Comparison of ENCODE assay signal across 24 cellular contexts in genomic region chr13:19362946-19363510, GRCh38.
"Had no signal": no experiment of that assay in that cellular context is flagged by ENCODE, and none has a peak within 500 bp of the region (broad histone marks: within the 10 kb centered on the region; RNA-seq: fewer than 3 reads in every experiment).

No MANE protein-coding gene starts in this region.

- H3K4me1 ChIP-seq: heart right ventricle, pancreas, psoas muscle, right atrium auricular region, tibial artery had no signal

- H3K9me3 ChIP-seq: heart right ventricle, pancreas, psoas muscle, right atrium auricular region, tibial artery had no signal

- H3K36me3 ChIP-seq: heart right ventricle, pancreas, right atrium auricular region, tibial artery had no signal

- ATAC-seq: activated CD4-positive, CD25-positive, alpha-beta regulatory T cell treated with anti-CD3 and anti-CD28 coated beads, Interleukin-2, amount 50 U/mL, for 24 hours; activated CD8-positive, alpha-beta memory T cell treated with anti-CD3 and anti-CD28 coated beads, Interleukin-2, amount 10 ng/mL, durations not matched to agents 7 days and 5 days; activated CD8-positive, alpha-beta T cell treated with anti-CD3 and anti-CD28 coated beads for 36 hours; heart right ventricle; left cardiac atrium; pancreas; psoas muscle; stimulated activated naive CD8-positive, alpha-beta T cell treated with anti-CD3 and anti-CD28 coated beads, Interleukin-15, Interleukin-2, amounts not matched to agents 100 U/mL and 50 U/mL, for 24 hours had no signal

- DNase-seq: activated CD4-positive, alpha-beta T cell treated with anti-CD3 and anti-CD28 coated beads, Interleukin-2, amount 10 ng/mL, durations not matched to agents 24 days and 14 days; activated CD8-positive, alpha-beta memory T cell treated with anti-CD3 and anti-CD28 coated beads, Interleukin-2, amount 10 ng/mL, durations not matched to agents 7 days and 5 days; activated CD8-positive, alpha-beta T cell treated with anti-CD3 and anti-CD28 coated beads for 36 hours; activated effector memory CD4-positive, alpha-beta T cell treated with anti-CD3 and anti-CD28 coated beads, Interleukin-2, amount 50 U/mL, for 16 hours; activated naive CD4-positive, alpha-beta T cell treated with anti-CD3 and anti-CD28 coated beads, Interleukin-2, amount 10 ng/mL, durations not matched to agents 7 days and 5 days; activated T-cell treated with anti-CD3 and anti-CD28 coated beads for 4 hours; amygdala; cerebellar nuclear complex; cortex of kidney; heart right ventricle; islet precursor cell; left cardiac atrium; mesenchymal stem cell; nephron progenitor cell; pancreas; psoas muscle; stimulated activated CD4-positive, alpha-beta T cell treated with anti-CD3 and anti-CD28 coated beads, Interleukin-4, amount 100 ng/mL, for 24 hours; stimulated activated naive CD8-positive, alpha-beta T cell treated with anti-CD3 and anti-CD28 coated beads, Interleukin-15, Interleukin-2, amounts not matched to agents 100 U/mL and 50 U/mL, for 24 hours; substantia nigra; tibial artery had no signal

- H3K27ac ChIP-seq: epithelial cell of prostate, heart right ventricle, pancreas, psoas muscle, right atrium auricular region, tibial artery, VCaP had no signal

- H3K27me3 ChIP-seq: heart right ventricle, pancreas, right atrium auricular region, tibial artery had no signal

- H3K4me3 ChIP-seq: heart right ventricle, pancreas, psoas muscle, right atrium auricular region, tibial artery had no signal
